8 cellular contexts compared by ENCODE assay signal in genomic region chr1:26289158-26290059, GRCh38. TPM values are rescaled to one million over a fixed set of nuclear protein-coding genes. Genes with fewer than 3 reads are reported as not detected.
DNase-seq lines count a peak whose midpoint lies in the region; ATAC-seq and TF ChIP-seq lines count a peak whose summit lies in the region.
"Had no signal": no experiment of that assay in that cellular context is flagged by ENCODE, and none has a peak within 500 bp of the region (broad histone marks: within the 10 kb centered on the region; RNA-seq: fewer than 3 reads in every experiment).

No MANE protein-coding gene starts in this region.

- H3K27ac ChIP-seq in HL-60 (replicated peaks): peak overlapping the region; percentile 99
- H3K27ac ChIP-seq: epithelial cell of prostate had no signal

- peaks cover 2% of the 10 kb centered on the region for H3K27me3 Mint-ChIP-seq in HFFc6 (ENCODE audit: insufficient read depth)

- no peaks in the 10 kb centered on the region for H3K27me3 ChIP-seq in HL-60 (ENCODE audit: insufficient read depth, poor library complexity, severe bottlenecking)

- H3K4me3 Mint-ChIP-seq in HFFc6: no peak overlapping the region

- no peak overlapping the region for H3K4me3 ChIP-seq in HL-60 (replicated peaks; ENCODE audit: insufficient read depth, low read length)

- peaks cover 35% of the 10 kb centered on the region for H3K4me1 Mint-ChIP-seq in HFFc6 (ENCODE audit: low read depth)

- DNase-seq in HL-60 (ENCODE audit: low read depth in 1 of 2, low spot score in 1 of 2): peak; percentile 97 to 98
- DNase-seq in activated CD8-positive, alpha-beta memory T cell treated with anti-CD3 and anti-CD28 coated beads, Interleukin-2, amount 50 U/mL, for 48 hours: peak; percentile 73
- DNase-seq in middle frontal gyrus (ENCODE audit: extremely low spot score, low spot score): peak; percentile 58
- DNase-seq in HFFc6: no peak
- no peak for DNase-seq in NCI-H2081 (lab: John Stamatoyannopoulos, UW)

- H3K9me3 Mint-ChIP-seq in HFFc6: no peaks in the 10 kb centered on the region

- ATAC-seq in GM18868 (IDR thresholded peaks at IDR 0.05; ENCODE audit: unreplicated experiment) (peak; percentile 40), GM21619 (IDR thresholded peaks at IDR 0.05; ENCODE audit: unreplicated experiment) (no peak)

- H3K36me3 Mint-ChIP-seq in HFFc6 (ENCODE audit: low read depth): no peaks in the 10 kb centered on the region

- TF ChIP-seq CTCF in HL-60 (IDR thresholded peaks at IDR 0.05; ENCODE audit: insufficient read depth, low read length): no peak
- no peak for TF ChIP-seq CTCF in HFFc6 (IDR thresholded peaks at IDR 0.05)

- no peak overlapping the region for H3K27ac Mint-ChIP-seq in HFFc6

RNA-seq across cellular contexts. Expression of gene SH3BGRL3, which starts 9.5 kb away (rescaled TPM):
- 100 to 1,000 TPM; 731 to 914 (median 779) TPM for total RNA-seq in HFFc6 (2021; fragmentation: NEBNext Ultra II Directional; extraction: Animal tissue kit (Norgen Biotek cat#: 25700))

RNA-seq across cellular contexts. Expression of gene UBXN11, which starts 17.0 kb away (rescaled TPM):
- total RNA-seq in HFFc6 (2021; fragmentation: NEBNext Ultra II Directional; extraction: Animal tissue kit (Norgen Biotek cat#: 25700)): 10 to 100 TPM in 4 of 6 experiments, 1 to 10 TPM in 2; 9.5 to 11.9 (median 10.5) TPM

RNA-seq across cellular contexts. Expression of gene CD52, which starts 28.3 kb away (rescaled TPM):
- not detected for total RNA-seq in HFFc6 (2021; fragmentation: NEBNext Ultra II Directional; extraction: Animal tissue kit (Norgen Biotek cat#: 25700))

RNA-seq across cellular contexts. Expression of gene CEP85, which starts 55.4 kb away (rescaled TPM):
- 1 to 10 TPM; 4.9 to 8.6 (median 8.4) TPM for total RNA-seq in HFFc6 (2021; fragmentation: NEBNext Ultra II Directional; extraction: Animal tissue kit (Norgen Biotek cat#: 25700))

Comparison
In these comparisons a context has a peak if more than half of its experiments do, and no peak if none do; other contexts are left out.
1. DNase-seq: peak in HL-60 (2 of 2), activated CD8-positive, alpha-beta memory T cell treated with anti-CD3 and anti-CD28 coated beads, Interleukin-2, amount 50 U/mL, for 48 hours (single experiment) and middle frontal gyrus (single experiment); none in HFFc6 (single experiment) and NCI-H2081 (0 of 2).